24 cellular contexts compared by ENCODE assay signal in the genomic region with DNA sequence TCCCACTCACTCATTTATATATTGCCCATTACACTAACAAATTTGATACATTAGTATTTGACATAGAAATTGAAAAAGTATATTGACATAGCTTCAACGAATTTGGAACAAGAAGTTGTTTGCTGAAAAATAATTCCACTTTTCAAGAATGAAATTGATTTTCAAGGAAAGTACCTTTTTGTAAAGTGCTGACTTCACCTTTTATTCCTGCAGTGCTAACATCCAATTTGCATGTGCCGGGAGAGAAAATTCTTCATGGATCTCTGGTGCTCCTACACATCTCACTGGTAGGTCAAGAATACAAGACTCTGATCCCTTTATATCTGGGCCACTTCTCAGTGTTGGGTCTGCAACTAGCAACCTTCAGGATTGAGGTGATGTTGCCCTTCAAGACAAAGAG.
"Had no signal": no experiment of that assay in that cellular context is flagged by ENCODE, and none has a peak within 500 bp of the region (broad histone marks: within the 10 kb centered on the region; RNA-seq: fewer than 3 reads in every experiment).

No MANE protein-coding gene starts in this region.

- H3K27ac Mint-ChIP-seq: naive thymus-derived CD8-positive, alpha-beta T cell; stimulated activated naive CD8-positive, alpha-beta T cell treated with anti-CD3 and anti-CD28 coated beads, Interleukin-15, amount 100 ng/mL, for 72 hours had no signal

- H3K4me2 ChIP-seq: hepatocyte, smooth muscle cell had no signal

- H3K27ac ChIP-seq: heart left ventricle, hepatocyte, left lung, neutrophil, parathyroid adenoma, suprapubic skin, transverse colon, upper lobe of right lung, uterus had no signal

- H3K79me2 ChIP-seq: hepatocyte, parathyroid adenoma had no signal

- H3K9ac ChIP-seq: parathyroid adenoma had no signal

- DNase-seq: cortex of kidney; heart left ventricle; left cardiac atrium; left lung; mammary epithelial cell; mesendoderm; naive thymus-derived CD8-positive, alpha-beta T cell; stimulated activated CD4-positive, alpha-beta T cell treated with anti-CD3 and anti-CD28 coated beads, Interleukin-12 subunit alpha, Interleukin-12 subunit beta, amount 100 ng/mL, for 4 hours; stimulated activated CD4-positive, alpha-beta T cell treated with anti-CD3 and anti-CD28 coated beads, Interleukin-1b, Interleukin-23, amount 100 ng/mL, for 48 hours; stimulated activated CD4-positive, alpha-beta T cell treated with anti-CD3 and anti-CD28 coated beads, Interleukin-4, amount 100 ng/mL, for 1 hour; stimulated activated CD8-positive, alpha-beta memory T cell treated with anti-CD3 and anti-CD28 coated beads, Interleukin-4, amount 100 ng/mL, for 48 hours; stimulated activated naive CD4-positive, alpha-beta T cell; stimulated activated naive CD8-positive, alpha-beta T cell treated with anti-CD3 and anti-CD28 coated beads, Interleukin-15, amount 100 ng/mL, for 72 hours; transverse colon; upper lobe of right lung; uterus had no signal

- ATAC-seq: heart left ventricle; left cardiac atrium; left lung; naive thymus-derived CD8-positive, alpha-beta T cell; sciatic nerve; stimulated activated naive CD8-positive, alpha-beta T cell treated with anti-CD3 and anti-CD28 coated beads, Interleukin-15, amount 100 ng/mL, for 72 hours; upper lobe of right lung had no signal

- H3K27me3 Mint-ChIP-seq: naive thymus-derived CD8-positive, alpha-beta T cell; progenitor cell of endocrine pancreas; stimulated activated naive CD8-positive, alpha-beta T cell treated with anti-CD3 and anti-CD28 coated beads, Interleukin-15, amount 100 ng/mL, for 72 hours had no signal

- H3K9me3 ChIP-seq: heart left ventricle, left lung, neutrophil, suprapubic skin, transverse colon, upper lobe of right lung, uterus had no signal

- H3K4me3 Mint-ChIP-seq: naive thymus-derived CD8-positive, alpha-beta T cell; stimulated activated naive CD8-positive, alpha-beta T cell treated with anti-CD3 and anti-CD28 coated beads, Interleukin-15, amount 100 ng/mL, for 72 hours had no signal

- H3K36me3 ChIP-seq: left lung, neutrophil, suprapubic skin, transverse colon, upper lobe of right lung, uterus had no signal

- H3K9me3 Mint-ChIP-seq: naive thymus-derived CD8-positive, alpha-beta T cell; stimulated activated naive CD8-positive, alpha-beta T cell treated with anti-CD3 and anti-CD28 coated beads, Interleukin-15, amount 100 ng/mL, for 72 hours had no signal

- H3K27me3 ChIP-seq: heart left ventricle, hepatocyte, left lung, neutrophil, suprapubic skin, transverse colon, upper lobe of right lung, uterus had no signal

- H3K4me3 ChIP-seq: heart left ventricle, hepatocyte, left lung, smooth muscle cell, suprapubic skin, transverse colon, upper lobe of right lung, uterus had no signal

- H2AFZ ChIP-seq: hepatocyte, parathyroid adenoma had no signal

- H3K4me1 ChIP-seq: parathyroid adenoma, suprapubic skin, transverse colon, upper lobe of right lung, uterus had no signal

- FAIRE-seq: frontal cortex had no signal
